Comparison of ENCODE assay signal across 22 cellular contexts in the genomic region with DNA sequence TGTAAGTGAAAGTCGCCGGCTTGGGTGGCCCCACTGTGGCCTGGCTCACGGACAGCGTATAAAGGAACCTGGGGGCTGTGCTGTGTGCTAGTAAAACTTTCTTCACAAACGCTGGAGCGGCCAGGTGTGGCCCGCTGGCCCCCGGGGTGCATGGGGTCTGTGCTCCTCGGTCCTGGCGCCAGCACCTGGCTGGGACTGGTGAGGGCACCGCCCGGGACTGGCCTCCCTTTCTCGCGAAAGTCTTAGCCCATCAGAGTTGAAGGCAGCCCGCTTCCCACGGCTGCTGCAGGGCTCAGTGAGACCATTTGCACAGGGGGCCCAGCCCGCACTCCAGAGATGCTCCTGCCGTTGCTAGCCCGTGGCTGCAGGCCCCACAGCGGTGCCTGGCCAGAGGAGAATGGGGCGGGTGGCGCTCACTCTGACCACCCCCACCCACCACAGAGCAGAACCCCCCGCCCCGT. TPM values are rescaled to one million over a fixed set of nuclear protein-coding genes. Genes with fewer than 3 reads are reported as not detected.
DNase-seq lines count a peak whose midpoint lies in the region; ATAC-seq and TF ChIP-seq lines count a peak whose summit lies in the region.
"Had no signal": no experiment of that assay in that cellular context is flagged by ENCODE, and none has a peak within 500 bp of the region (broad histone marks: within the 10 kb centered on the region; RNA-seq: fewer than 3 reads in every experiment).

No MANE protein-coding gene starts in this region.

- no peak overlapping the region for H3K4me3 ChIP-seq in right atrium auricular region
- no peak overlapping the region for H3K4me3 ChIP-seq in left ventricle myocardium inferior
- no peak overlapping the region for H3K4me3 ChIP-seq in neuronal stem cell (ENCODE audit: low read length in 2 of 2)
- no peak overlapping the region for H3K4me3 ChIP-seq in urinary bladder (ENCODE audit: low read depth, low read length)
- H3K4me3 ChIP-seq in coronary artery, result no peak overlapping the region
- H3K4me3 ChIP-seq: GM23338, SK-N-MC, testis had no signal

- H3K4me1 ChIP-seq in right atrium auricular region (peaks cover 0 to 36% of the 10 kb centered on the region in 2 donors), left ventricle myocardium inferior (peaks cover 57% of the 10 kb centered on the region), neuronal stem cell (ENCODE audit: control insufficient read depth in 2 of 2, insufficient read depth in 1 of 2, low read depth in 1 of 2, low read length in 2 of 2) (peaks cover 3 to 6% of the 10 kb centered on the region in 2 donors), urinary bladder (ENCODE audit: insufficient read depth) (no peaks in the 10 kb centered on the region)

- peaks cover 1% of the 10 kb centered on the region for H3K79me1 ChIP-seq in neuronal stem cell (ENCODE audit: low read depth, low read length)

- H2BK120ac ChIP-seq in neuronal stem cell (ENCODE audit: low read depth, low read length), result no peak overlapping the region

- H2AK5ac ChIP-seq in neuronal stem cell (ENCODE audit: low read depth, low read length), result peak overlapping the region; percentile 50

- no peaks in the 10 kb centered on the region for H3K9me3 ChIP-seq in right atrium auricular region
- no peaks in the 10 kb centered on the region for H3K9me3 ChIP-seq in left ventricle myocardium inferior (replicated peaks)
- no peaks in the 10 kb centered on the region for H3K9me3 ChIP-seq in neuronal stem cell (replicated peaks in 1 of 2; ENCODE audit: control insufficient read depth in 2 of 2, insufficient read depth in 1 of 2, low read depth in 1 of 2, low read length in 2 of 2)
- H3K9me3 ChIP-seq: testis had no signal

- H3K9ac ChIP-seq in neuronal stem cell (ENCODE audit: low read depth, low read length, poor library complexity), result no peak overlapping the region

- TF ChIP-seq CTCF in right atrium auricular region (IDR thresholded peaks at IDR 0.05) (no peak), left ventricle myocardium inferior (IDR thresholded peaks at IDR 0.05; ENCODE audit: borderline replicate concordance) (no peak), coronary artery (IDR thresholded peaks at IDR 0.05) (no peak)

- no peak overlapping the region for H3K14ac ChIP-seq in neuronal stem cell (ENCODE audit: low read length)

- peak overlapping the region; percentile 32 for H2BK15ac ChIP-seq in neuronal stem cell (ENCODE audit: low read length)

- H4K91ac ChIP-seq in neuronal stem cell (ENCODE audit: low read depth, low read length, poor library complexity), result no peak overlapping the region

- intact Hi-C loops in Right ventricle myocardium superior (cut with DNase I), result no loop called here
- intact Hi-C loops in left ventricle myocardium inferior (cut with micrococcal nuclease), result no loop called here

- H2BK12ac ChIP-seq in neuronal stem cell (ENCODE audit: low read length), result no peak overlapping the region

- ATAC-seq in Right ventricle myocardium superior (ENCODE audit: poor library complexity) (no peak), HG02798 (IDR thresholded peaks at IDR 0.05; ENCODE audit: poor library complexity, unreplicated experiment) (no peak)
- ATAC-seq: CD8-positive, alpha-beta T cell; GM23338; sciatic nerve; T-helper 17 cell had no signal

- H3K18ac ChIP-seq in neuronal stem cell (ENCODE audit: low read length), result no peak overlapping the region

- DNase-seq in Right ventricle myocardium superior (peak; percentile 34), right atrium auricular region (ENCODE audit: low spot score) (no peak), left ventricle myocardium inferior (peak; percentile 12), neuronal stem cell (ENCODE audit: low spot score) (no peak), NOMO-1 (lab: John Stamatoyannopoulos, UW; ENCODE audit: unreplicated experiment in 2 of 2) (no peak), coronary artery (ENCODE audit: low spot score) (no peak)
- DNase-seq: activated CD4-positive, alpha-beta memory T cell treated with anti-CD3 and anti-CD28 coated beads, Interleukin-2, amount 10 ng/mL, durations not matched to agents 7 days and 5 days; activated CD4-positive, alpha-beta T cell treated with anti-CD3 and anti-CD28 coated beads for 1 hour; activated CD8-positive, alpha-beta memory T cell treated with anti-CD3 and anti-CD28 coated beads, Interleukin-2, amount 50 U/mL, for 48 hours; central memory CD4-positive, alpha-beta T cell; DMS 273 treated with DMSO at 0.1 percent for 48 hours; NCI-H2081; NCI-H2227 treated with DMSO at 0.1 percent for 48 hours; stimulated activated naive CD4-positive, alpha-beta T cell treated with Interleukin-2 at 50 U/mL for 16 hours; T-helper 17 cell; testis had no signal

- H2AFZ ChIP-seq in neuronal stem cell (ENCODE audit: low read length), result no peak overlapping the region
- H2AFZ ChIP-seq: GM23338 had no signal

- H3K27me3 ChIP-seq in right atrium auricular region (no peaks in the 10 kb centered on the region), left ventricle myocardium inferior (ENCODE audit: low read depth) (no peaks in the 10 kb centered on the region), neuronal stem cell (ENCODE audit: control insufficient read depth in 3 of 3, insufficient read depth in 3 of 3, low read depth in 1 of 3, low read length in 3 of 3) (peaks cover 0 to 8% (median 0%) of the 10 kb centered on the region in 3 experiments)
- H3K27me3 ChIP-seq: testis had no signal

- H3K27ac ChIP-seq in right atrium auricular region (no peak overlapping the region), left ventricle myocardium inferior (replicated peaks) (no peak overlapping the region), neuronal stem cell (replicated peaks; ENCODE audit: low read length) (no peak overlapping the region), urinary bladder (ENCODE audit: low read depth) (peak overlapping the region; percentile 89), coronary artery (no peak overlapping the region)
- H3K27ac ChIP-seq: testis had no signal

- H3K23ac ChIP-seq in neuronal stem cell (ENCODE audit: low read depth, low read length, poor library complexity), result peak overlapping the region; percentile 57

- no CpG with 5 or more reads among the region's 24 CpGs for WGBS in neuronal stem cell (ENCODE audit: extremely low coverage in 2 of 2, insufficient read length in 2 of 2, insufficient replicate concordance in 1 of 2), 2 donors
- 88% methylated on average over 24 of the region's 24 CpGs for WGBS in urinary bladder

- H3K36me3 ChIP-seq in right atrium auricular region (peaks cover 19% of the 10 kb centered on the region), left ventricle myocardium inferior (peaks cover 19% of the 10 kb centered on the region), neuronal stem cell (replicated peaks in 1 of 2; ENCODE audit: control insufficient read depth in 2 of 2, insufficient read depth in 2 of 2, low read length in 2 of 2) (peaks cover 0 to 20% of the 10 kb centered on the region in 2 donors), urinary bladder (ENCODE audit: insufficient read depth) (peaks cover 5% of the 10 kb centered on the region)

- H3K4ac ChIP-seq in neuronal stem cell (ENCODE audit: low read length), result no peak overlapping the region

- no peak overlapping the region for H4K8ac ChIP-seq in neuronal stem cell (ENCODE audit: low read depth, low read length)

- no peak overlapping the region for H3K4me2 ChIP-seq in neuronal stem cell (ENCODE audit: insufficient read depth, low read length, poor library complexity, severe bottlenecking)
- H3K4me2 ChIP-seq: GM23338 had no signal

- peak overlapping the region; percentile 91 for H2BK5ac ChIP-seq in neuronal stem cell (ENCODE audit: low read length)

RNA-seq across cellular contexts. Expression of gene PWWP2B, which starts 5.8 kb away (rescaled TPM):
- total RNA-seq in Right ventricle myocardium superior (23.0 TPM), right atrium auricular region (1 to 10 TPM; 7.7 to 8.1 TPM), left ventricle myocardium inferior (17.2 TPM), urinary bladder (6.8 TPM)
- 2.1 TPM for polyA plus RNA-seq in neuronal stem cell (2013, experiment 1 of 2)
- polyA plus RNA-seq in neuronal stem cell (2013, experiment 2 of 2), result 2.0 TPM
- 16.6 TPM for polyA plus RNA-seq in urinary bladder

Comparison
In these comparisons a context has a peak if more than half of its experiments do, and no peak if none do; other contexts are left out.
1. DNase-seq: peak in Right ventricle myocardium superior (single experiment) and left ventricle myocardium inferior (single experiment); none in right atrium auricular region (single experiment), neuronal stem cell (single experiment), NOMO-1 (0 of 2) and coronary artery (single experiment).